35 cellular contexts compared by ENCODE assay signal in the genomic region with DNA sequence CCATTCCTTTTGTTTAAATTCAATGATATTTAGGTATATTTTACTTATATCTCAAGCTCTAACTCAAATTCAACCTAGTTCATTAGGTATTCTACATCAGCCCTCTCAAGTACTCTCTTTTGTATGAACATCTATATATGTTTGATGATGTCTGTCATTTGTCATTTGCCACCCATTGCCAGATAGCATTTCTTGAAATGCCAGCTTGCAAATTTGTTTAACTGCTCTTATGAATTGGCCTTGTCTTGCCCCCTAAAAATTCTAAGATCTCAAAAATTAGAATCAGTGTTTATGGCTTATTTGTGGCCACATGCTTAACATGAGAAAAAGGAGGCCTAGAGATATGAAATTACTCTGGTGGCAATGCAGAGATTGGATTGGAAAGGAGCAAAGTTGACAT.
"Had no signal": no experiment of that assay in that cellular context is flagged by ENCODE, and none has a peak within 500 bp of the region (broad histone marks: within the 10 kb centered on the region; RNA-seq: fewer than 3 reads in every experiment).

No MANE protein-coding gene starts in this region.

- H3K27me3 ChIP-seq: MG63 had no signal

- H3K36me3 ChIP-seq: MG63 had no signal

- H3K4me3 ChIP-seq: MG63 had no signal

- DNase-seq: Karpas-422, Kasumi-1, MG63, MM.1S, MV-4-11, NCI-H1048, NCI-H1092, NCI-H1092 treated with DMSO at 0.1 percent for 48 hours, NCI-H1105, NCI-H1105 treated with DMSO at 0.1 percent for 48 hours, NCI-H1417, NCI-H1417 treated with DMSO at 0.1 percent for 48 hours, NCI-H1436, NCI-H1436 treated with DMSO at 0.1 percent for 48 hours, NCI-H146, NCI-H1694, NCI-H1694 treated with DMSO at 0.1 percent for 48 hours, NCI-H187, NCI-H187 treated with DMSO at 0.1 percent for 48 hours, NCI-H1930, NCI-H2029, NCI-H2029 treated with DMSO at 0.1 percent for 48 hours, NCI-H2081, NCI-H2081 treated with DMSO at 0.1 percent for 48 hours, NCI-H2107, NCI-H2171, NCI-H2171 treated with DMSO at 0.1 percent for 48 hours, NCI-H2227 treated with DMSO at 0.1 percent for 48 hours, NCI-H226, NCI-H345, NCI-H446, NCI-H446 treated with DMSO at 0.1 percent for 48 hours, NCI-H510A, NCI-H510A treated with DMSO at 0.1 percent for 48 hours, NCI-H524 had no signal

- H3K9me3 ChIP-seq: MG63 had no signal
